ENCODE assay signal across 1 cellular context in genomic region chr5:153584131-153584530, GRCh38.
TF ChIP-seq lines count a peak whose summit lies in the region.

No MANE protein-coding gene starts in this region.

TF ChIP-seq in IMR-90, 13 proteins besides CTCF, POLR2A, EP300 and RAD21 (continued from another document):
- TF ChIP-seq CHD1 (IDR thresholded peaks at IDR 0.05; ENCODE audit: low read depth, low read length) (no peak), MAFK (IDR thresholded peaks at IDR 0.05; ENCODE audit: low read depth, low read length) (no peak)
